ENCODE assay signal across 1 cellular context in the genomic region with DNA sequence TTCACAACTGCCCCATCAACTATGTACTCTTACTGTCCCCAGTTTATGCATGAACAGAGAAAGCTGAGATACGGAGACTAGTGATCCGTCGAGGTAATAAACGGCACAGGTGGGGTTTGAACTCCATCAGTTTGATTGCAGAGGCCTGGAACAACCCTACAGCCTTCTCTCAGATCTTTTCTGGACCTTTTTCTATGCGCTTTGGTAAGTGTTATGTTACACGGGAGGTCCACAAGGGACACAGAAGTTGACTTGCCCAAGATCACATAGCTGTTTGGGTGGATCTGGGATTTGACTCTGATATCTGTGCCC.
TF ChIP-seq lines count a peak whose summit lies in the region.

No MANE protein-coding gene starts in this region.

TF ChIP-seq in K562, 482 proteins besides CTCF, POLR2A, EP300 and RAD21:
- TF ChIP-seq GATAD2A (IDR thresholded peaks at IDR 0.05) (no peak), RCOR1 (IDR thresholded peaks at IDR 0.05; ENCODE audit: borderline replicate concordance in 1 of 2, low read depth in 2 of 2, low read length in 2 of 2) (no peak), KLF13 (tag; IDR thresholded peaks at IDR 0.05; ENCODE audit: borderline replicate concordance, low read depth) (no peak), SMARCA5 (IDR thresholded peaks at IDR 0.05) (no peak), FOS (IDR thresholded peaks at IDR 0.05; ENCODE audit: extremely low read depth, insufficient read length) (no peak), SOX6 (IDR thresholded peaks at IDR 0.05) (0 out of 2 replicates have a peak, but pooled peaks have one; percentile 0), MTA3 (IDR thresholded peaks at IDR 0.05; ENCODE audit: borderline replicate concordance) (0 out of 2 replicates have a peak, but pooled peaks have one; percentile 6), RNF2 (IDR thresholded peaks at IDR 0.05) (no peak), ZFX (CRISPR knock-in tag; IDR thresholded peaks at IDR 0.05) (peak; percentile 47; the same call in 1 of the 2 replicates)
- TF ChIP-seq, protein P1, sequence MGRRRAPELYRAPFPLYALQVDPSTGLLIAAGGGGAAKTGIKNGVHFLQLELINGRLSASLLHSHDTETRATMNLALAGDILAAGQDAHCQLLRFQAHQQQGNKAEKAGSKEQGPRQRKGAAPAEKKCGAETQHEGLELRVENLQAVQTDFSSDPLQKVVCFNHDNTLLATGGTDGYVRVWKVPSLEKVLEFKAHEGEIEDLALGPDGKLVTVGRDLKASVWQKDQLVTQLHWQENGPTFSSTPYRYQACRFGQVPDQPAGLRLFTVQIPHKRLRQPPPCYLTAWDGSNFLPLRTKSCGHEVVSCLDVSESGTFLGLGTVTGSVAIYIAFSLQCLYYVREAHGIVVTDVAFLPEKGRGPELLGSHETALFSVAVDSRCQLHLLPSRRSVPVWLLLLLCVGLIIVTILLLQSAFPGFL (CRISPR knock-in tag; IDR thresholded peaks at IDR 0.05) = 0 out of 2 replicates have a peak, but pooled peaks have one; percentile 67
TF ChIP-seq in K562: peak in this region for 4.
